Comparison of ENCODE assay signal across 11 cellular contexts in the genomic region with DNA sequence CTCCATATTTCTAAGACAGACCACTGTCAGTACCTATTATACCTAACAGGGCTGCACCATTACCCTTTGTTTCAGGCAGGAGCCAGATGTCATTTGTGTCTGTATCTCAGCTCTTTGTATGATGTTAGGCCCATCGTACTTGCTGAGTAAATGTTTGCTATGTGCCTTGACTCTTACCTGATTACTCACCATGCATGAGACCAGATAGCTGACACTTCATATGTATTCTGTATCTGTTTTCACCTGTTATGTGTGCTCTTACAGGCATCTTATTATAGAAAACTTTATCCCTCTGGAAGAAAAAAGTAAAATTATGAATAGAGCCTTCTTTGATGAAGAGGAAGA. TPM values are rescaled to one million over a fixed set of nuclear protein-coding genes. Genes with fewer than 3 reads are reported as not detected.
DNase-seq lines count a peak whose midpoint lies in the region; ATAC-seq and TF ChIP-seq lines count a peak whose summit lies in the region.
"Had no signal": no experiment of that assay in that cellular context is flagged by ENCODE, and none has a peak within 500 bp of the region (broad histone marks: within the 10 kb centered on the region; RNA-seq: fewer than 3 reads in every experiment).

No MANE protein-coding gene starts in this region.

- TF ChIP-seq CTCF in C4-2B (conservative IDR thresholded peaks at IDR 0.05) (no peak), left lung (IDR thresholded peaks at IDR 0.05) (no peak), A673 (conservative IDR thresholded peaks at IDR 0.05; ENCODE audit: low read depth, low read length) (no peak)

- H3K27me3 ChIP-seq in SJSA1 (replicated peaks) = no peaks in the 10 kb centered on the region
- no peaks in the 10 kb centered on the region for H3K27me3 ChIP-seq in left lung
- H3K27me3 ChIP-seq in A673 (replicated peaks; ENCODE audit: insufficient read depth, low read depth, low read length, poor library complexity) = no peaks in the 10 kb centered on the region
- H3K27me3 ChIP-seq: ovary had no signal

- CTCF ChIA-PET in A673 (lab: Charles Lee) = no interaction called here

- H3K27ac ChIP-seq in C4-2B (peak overlapping the region; percentile 78; the same call in 1 of the 2 replicates), SJSA1 (peak overlapping the region; percentile 15), left lung (peak overlapping the region; percentile 17 to 49), A673 (ENCODE audit: low read depth, low read length, poor library complexity, severe bottlenecking) (no peak overlapping the region)
- H3K27ac ChIP-seq: ovary had no signal

- no peaks in the 10 kb centered on the region for H3K9me3 ChIP-seq in SJSA1 (replicated peaks)
- H3K9me3 ChIP-seq in left lung = no peaks in the 10 kb centered on the region
- no peaks in the 10 kb centered on the region for H3K9me3 ChIP-seq in A673 (ENCODE audit: low read depth, low read length, poor library complexity, severe bottlenecking)
- H3K9me3 ChIP-seq: ovary had no signal

- ATAC-seq in left lung (peak; percentile 59), HG03378 (IDR thresholded peaks at IDR 0.05; ENCODE audit: unreplicated experiment) (no peak), GM21786 (IDR thresholded peaks at IDR 0.05; ENCODE audit: unreplicated experiment) (no peak)

- H3K4me1 ChIP-seq in SJSA1 (replicated peaks) (peaks cover 16% of the 10 kb centered on the region), left lung (peaks cover 5 to 20% of the 10 kb centered on the region in 2 donors), A673 (ENCODE audit: insufficient read depth, low read length, poor library complexity, severe bottlenecking) (no peaks in the 10 kb centered on the region)

- intact Hi-C loops in left lung (cut with DNase I) = no loop called here
- intact Hi-C loops in A673 (cut with micrococcal nuclease; ENCODE audit: unreplicated experiment) = no loop called here

- peak; percentile 33 for DNase-seq in HT-29 (ENCODE audit: low spot score)
- DNase-seq in SJSA1 (ENCODE audit: low read depth in 1 of 2, low spot score in 2 of 2) = peak in 1 of 2 experiments; percentile 9
- DNase-seq in left lung = no peak
- DNase-seq in putamen (ENCODE audit: low spot score) = no peak
- no peak for DNase-seq in A673 (ENCODE audit: low spot score)
- DNase-seq: NCI-H2107; ovary; stimulated activated CD4-positive, alpha-beta T cell treated with anti-CD3 and anti-CD28 coated beads, Interleukin-4, amount 100 ng/mL, for 24 hours had no signal

- H3K36me3 ChIP-seq in SJSA1 (peaks cover 17% of the 10 kb centered on the region), left lung (peaks cover 0 to 32% of the 10 kb centered on the region in 2 donors), A673 (ENCODE audit: insufficient read depth, low read length, poor library complexity, severe bottlenecking) (peaks cover 7% of the 10 kb centered on the region)
- H3K36me3 ChIP-seq: ovary had no signal

- BruUV-seq in A673 (replicated peaks; lab: Mats Ljungman, UMichigan) = no TSS peak

- POLR2A ChIA-PET in A673 (lab: Charles Lee; ENCODE audit: low non-redundant PET) = no interaction called here

- H3K4me3 ChIP-seq in SJSA1 (no peak overlapping the region), left lung (no peak overlapping the region), A673 (ENCODE audit: low read depth, low read length, poor library complexity, severe bottlenecking) (no peak overlapping the region)
- H3K4me3 ChIP-seq: ovary had no signal

RNA-seq across cellular contexts. Expression of gene ASXL1, which starts 31.7 kb away (rescaled TPM):
- total RNA-seq in HT-29 (2014; rRNA removed; shearing (Covaris generic)) = 74.3 and 74.9 TPM in 2 replicates
- 19.9 and 35.2 TPM in 2 replicates for total RNA-seq in SJSA1 (2014; rRNA removed; shearing (Covaris generic))
- total RNA-seq in left lung (10 to 100 TPM; 51.1 to 69.2 TPM), A673 (2021) (96.9 and 101 TPM in 2 replicates)

RNA-seq across cellular contexts. Expression of gene KIF3B, which starts 49.0 kb away (rescaled TPM):
- total RNA-seq in HT-29 (2014; rRNA removed; shearing (Covaris generic)) = 22.7 and 24.8 TPM in 2 replicates
- total RNA-seq in SJSA1 (2014; rRNA removed; shearing (Covaris generic)) = 12.9 and 15.7 TPM in 2 replicates
- total RNA-seq in left lung (10 to 100 TPM; 27.4 to 34.6 TPM), A673 (2021) (24.3 and 25.4 TPM in 2 replicates)
